In the genomic region with DNA sequence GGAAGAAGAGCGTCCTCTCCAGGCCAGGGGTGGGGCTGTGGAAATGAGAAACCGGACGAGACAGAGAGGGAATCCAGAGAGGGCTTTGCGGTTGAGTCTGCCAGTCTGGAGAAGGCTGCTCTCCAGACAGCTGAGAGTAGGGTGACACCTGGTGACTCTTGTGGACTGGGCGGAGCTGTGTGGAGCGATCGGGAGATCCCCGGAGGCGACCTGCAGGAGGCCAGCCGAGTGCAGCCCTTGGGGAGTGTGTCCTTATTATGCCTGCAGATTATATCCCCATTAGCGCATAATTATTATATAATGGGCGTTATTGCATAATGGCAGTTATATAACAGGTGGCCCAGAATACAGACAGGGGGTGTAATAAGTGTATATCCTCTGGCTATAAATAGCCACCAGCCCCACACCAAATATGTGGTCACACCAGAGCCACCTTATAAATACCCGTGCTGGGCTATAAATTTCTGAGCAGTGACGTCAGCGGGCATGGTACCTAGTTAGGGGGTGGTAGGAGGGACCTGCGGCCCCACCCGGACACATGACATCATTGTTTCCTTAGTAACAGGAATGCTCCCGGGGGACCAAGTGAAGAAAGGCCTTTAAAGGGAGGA, we compare ENCODE assay signal across 8 cellular contexts. TPM values are rescaled to one million over a fixed set of nuclear protein-coding genes. Genes with fewer than 3 reads are reported as not detected.
DNase-seq lines count a peak whose midpoint lies in the region; ATAC-seq, FAIRE-seq and TF ChIP-seq lines count a peak whose summit lies in the region.

No MANE protein-coding gene starts in this region.

- DNase-seq in SK-N-SH (no peak), T1000 (lab: John Stamatoyannopoulos, UW) (peak; percentile 82), aorta (peak; percentile 76 to 90), superior temporal gyrus (ENCODE audit: extremely low spot score) (no peak), GM19239 (ENCODE audit: insufficient read length, low spot score) (no peak)

- no peaks in the 10 kb centered on the region for H3K9me3 ChIP-seq in SK-N-SH
- H3K9me3 ChIP-seq in aorta (ENCODE audit: control insufficient read depth, low read length): no peaks in the 10 kb centered on the region

- ATAC-seq in SK-N-SH treated with all-trans-retinoic acid at 6 μM for 48 hours: no peak
- peak; percentile 59 for ATAC-seq in aorta (ENCODE audit: low FRiP score)
- ATAC-seq in HG03342 (IDR thresholded peaks at IDR 0.05; ENCODE audit: unreplicated experiment): no peak

- CTCF ChIA-PET in SK-N-SH (lab: Yijun Ruan, JAX): interaction anchor here (1.4 to 1.7 kb wide), 3 partner anchors 24 to 71 kb away, joined by 3 to 10 read pairs (median 6); no protein-coding TSS in a partner anchor

- H3K9ac ChIP-seq in SK-N-SH: peak overlapping the region; percentile 9; the same call in 1 of the 2 replicates

- H3K27me3 ChIP-seq in SK-N-SH (ENCODE audit: insufficient read depth) (no peaks in the 10 kb centered on the region), layer of hippocampus (ENCODE audit: control insufficient read depth, insufficient read depth, low read length) (no peaks in the 10 kb centered on the region), aorta (ENCODE audit: control insufficient read depth in 1 of 2, insufficient read depth in 2 of 2, low read length in 1 of 2) (no peaks in the 10 kb centered on the region)

- TF ChIP-seq EP300 in SK-N-SH (IDR thresholded peaks at IDR 0.05; ENCODE audit: borderline replicate concordance in 1 of 2, low read depth in 1 of 2, low read length in 1 of 2): no peak

- TF ChIP-seq CTCF in SK-N-SH (IDR thresholded peaks at IDR 0.05): no peak

- H3K79me2 ChIP-seq in SK-N-SH (ENCODE audit: insufficient read depth): peaks cover 84% of the 10 kb centered on the region

- H3K9me2 ChIP-seq in SK-N-SH: no peaks in the 10 kb centered on the region

- peaks cover 5% of the 10 kb centered on the region for H3F3A ChIP-seq in SK-N-SH (replicated peaks; ENCODE audit: insufficient read depth)

- peak overlapping the region; percentile 41; the same call in 1 of the 2 replicates for H3K4me2 ChIP-seq in SK-N-SH

- H3K4me1 ChIP-seq in SK-N-SH (ENCODE audit: control insufficient read depth in 1 of 2, insufficient read depth in 2 of 2, low read depth in 1 of 2, low read length in 1 of 2) (peaks cover 60 to 61% of the 10 kb centered on the region in 2 experiments), aorta (ENCODE audit: control insufficient read depth in 1 of 2, insufficient read depth in 2 of 2, low read length in 2 of 2) (peaks cover 7 to 9% of the 10 kb centered on the region in 2 donors)

- no peak overlapping the region for H3K4me3 ChIP-seq in SK-N-SH (ENCODE audit: low read depth in 2 of 2, low read length in 1 of 2)
- H3K4me3 ChIP-seq in aorta (ENCODE audit: low read length in 2 of 2): no peak overlapping the region

- intact Hi-C loops in aorta (cut with DNase I): no loop called here

- H4K20me1 ChIP-seq in SK-N-SH (ENCODE audit: insufficient read depth): no peaks in the 10 kb centered on the region; the same call in 1 of the 2 replicates

- H2AFZ ChIP-seq in SK-N-SH (ENCODE audit: low read depth): no peak overlapping the region

- FAIRE-seq in GM19239 (lab: Jason Lieb, UNC): no peak

- WGBS in SK-N-SH (ENCODE audit: low lambda C conversion rate): 84% methylated on average over 18 of the region's 18 CpGs
- 17 to 22% methylated on average over 18 of the region's 18 CpGs for WGBS in aorta, 2 donors

- H3K36me3 ChIP-seq in SK-N-SH (replicated peaks in 1 of 2; ENCODE audit: control insufficient read depth in 1 of 2, insufficient read depth in 2 of 2, low read length in 1 of 2) (peaks cover 9 to 14% of the 10 kb centered on the region in 2 experiments), aorta (ENCODE audit: control insufficient read depth in 1 of 2, insufficient read depth in 2 of 2, low read length in 1 of 2) (no peaks in the 10 kb centered on the region)

- no peak for TF ChIP-seq RAD21 in SK-N-SH (IDR thresholded peaks at IDR 0.05; ENCODE audit: low read length)

- H3K27ac ChIP-seq in SK-N-SH (ENCODE audit: low read depth in 2 of 2, low read length in 1 of 2): peak overlapping the region; percentile 62 to 71; a peak in 3 of 4 replicates
- peak overlapping the region; percentile 76 for H3K27ac ChIP-seq in layer of hippocampus (ENCODE audit: low read depth, low read length)
- peak overlapping the region; percentile 97 to 99 for H3K27ac ChIP-seq in aorta (ENCODE audit: low read depth in 1 of 2, low read length in 2 of 2)

- POLR2A ChIA-PET in SK-N-SH (lab: Yijun Ruan, JAX): no interaction called here

TF ChIP-seq in SK-N-SH, 30 proteins besides CTCF, POLR2A, EP300 and RAD21:
- TF ChIP-seq RXRA (IDR thresholded peaks at IDR 0.05; ENCODE audit: borderline replicate concordance, low read depth) (no peak), FOXM1 (IDR thresholded peaks at IDR 0.05; ENCODE audit: low read depth) (no peak), TEAD4 (IDR thresholded peaks at IDR 0.05; ENCODE audit: borderline replicate concordance, insufficient read depth) (no peak), ELF1 (IDR thresholded peaks at IDR 0.05) (no peak), TAF1 (IDR thresholded peaks at IDR 0.05; ENCODE audit: borderline replicate concordance, low read depth, low read length) (no peak), FOSL2 (IDR thresholded peaks at IDR 0.05; ENCODE audit: borderline replicate concordance, low read depth) (no peak), CHD2 (IDR thresholded peaks at IDR 0.05; ENCODE audit: low read length, partially characterized antibody) (no peak), YY1 (IDR thresholded peaks at IDR 0.05; ENCODE audit: low read depth) (no peak)
- TF ChIP-seq, protein P1, sequence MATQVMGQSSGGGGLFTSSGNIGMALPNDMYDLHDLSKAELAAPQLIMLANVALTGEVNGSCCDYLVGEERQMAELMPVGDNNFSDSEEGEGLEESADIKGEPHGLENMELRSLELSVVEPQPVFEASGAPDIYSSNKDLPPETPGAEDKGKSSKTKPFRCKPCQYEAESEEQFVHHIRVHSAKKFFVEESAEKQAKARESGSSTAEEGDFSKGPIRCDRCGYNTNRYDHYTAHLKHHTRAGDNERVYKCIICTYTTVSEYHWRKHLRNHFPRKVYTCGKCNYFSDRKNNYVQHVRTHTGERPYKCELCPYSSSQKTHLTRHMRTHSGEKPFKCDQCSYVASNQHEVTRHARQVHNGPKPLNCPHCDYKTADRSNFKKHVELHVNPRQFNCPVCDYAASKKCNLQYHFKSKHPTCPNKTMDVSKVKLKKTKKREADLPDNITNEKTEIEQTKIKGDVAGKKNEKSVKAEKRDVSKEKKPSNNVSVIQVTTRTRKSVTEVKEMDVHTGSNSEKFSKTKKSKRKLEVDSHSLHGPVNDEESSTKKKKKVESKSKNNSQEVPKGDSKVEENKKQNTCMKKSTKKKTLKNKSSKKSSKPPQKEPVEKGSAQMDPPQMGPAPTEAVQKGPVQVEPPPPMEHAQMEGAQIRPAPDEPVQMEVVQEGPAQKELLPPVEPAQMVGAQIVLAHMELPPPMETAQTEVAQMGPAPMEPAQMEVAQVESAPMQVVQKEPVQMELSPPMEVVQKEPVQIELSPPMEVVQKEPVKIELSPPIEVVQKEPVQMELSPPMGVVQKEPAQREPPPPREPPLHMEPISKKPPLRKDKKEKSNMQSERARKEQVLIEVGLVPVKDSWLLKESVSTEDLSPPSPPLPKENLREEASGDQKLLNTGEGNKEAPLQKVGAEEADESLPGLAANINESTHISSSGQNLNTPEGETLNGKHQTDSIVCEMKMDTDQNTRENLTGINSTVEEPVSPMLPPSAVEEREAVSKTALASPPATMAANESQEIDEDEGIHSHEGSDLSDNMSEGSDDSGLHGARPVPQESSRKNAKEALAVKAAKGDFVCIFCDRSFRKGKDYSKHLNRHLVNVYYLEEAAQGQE (IDR thresholded peaks at IDR 0.05; ENCODE audit: low read depth, low read length): no peak
TF ChIP-seq in SK-N-SH: peak in this region for 0.

TF ChIP-seq in SK-N-SH treated with all-trans-retinoic acid at 6 μM for 48 hours, 23 proteins besides CTCF, POLR2A, EP300 and RAD21:
- TF ChIP-seq ISL1 (CRISPR knock-in tag; IDR thresholded peaks at IDR 0.05) (no peak), RARB (CRISPR knock-in tag; IDR thresholded peaks at IDR 0.05) (no peak), PPARA (CRISPR knock-in tag; IDR thresholded peaks at IDR 0.05; ENCODE audit: borderline replicate concordance) (no peak), TOX (CRISPR knock-in tag; IDR thresholded peaks at IDR 0.05; ENCODE audit: borderline replicate concordance) (no peak), ZNF565 (CRISPR knock-in tag; conservative IDR thresholded peaks at IDR 0.05; ENCODE audit: low read depth) (no peak)
- TF ChIP-seq, protein P2, sequence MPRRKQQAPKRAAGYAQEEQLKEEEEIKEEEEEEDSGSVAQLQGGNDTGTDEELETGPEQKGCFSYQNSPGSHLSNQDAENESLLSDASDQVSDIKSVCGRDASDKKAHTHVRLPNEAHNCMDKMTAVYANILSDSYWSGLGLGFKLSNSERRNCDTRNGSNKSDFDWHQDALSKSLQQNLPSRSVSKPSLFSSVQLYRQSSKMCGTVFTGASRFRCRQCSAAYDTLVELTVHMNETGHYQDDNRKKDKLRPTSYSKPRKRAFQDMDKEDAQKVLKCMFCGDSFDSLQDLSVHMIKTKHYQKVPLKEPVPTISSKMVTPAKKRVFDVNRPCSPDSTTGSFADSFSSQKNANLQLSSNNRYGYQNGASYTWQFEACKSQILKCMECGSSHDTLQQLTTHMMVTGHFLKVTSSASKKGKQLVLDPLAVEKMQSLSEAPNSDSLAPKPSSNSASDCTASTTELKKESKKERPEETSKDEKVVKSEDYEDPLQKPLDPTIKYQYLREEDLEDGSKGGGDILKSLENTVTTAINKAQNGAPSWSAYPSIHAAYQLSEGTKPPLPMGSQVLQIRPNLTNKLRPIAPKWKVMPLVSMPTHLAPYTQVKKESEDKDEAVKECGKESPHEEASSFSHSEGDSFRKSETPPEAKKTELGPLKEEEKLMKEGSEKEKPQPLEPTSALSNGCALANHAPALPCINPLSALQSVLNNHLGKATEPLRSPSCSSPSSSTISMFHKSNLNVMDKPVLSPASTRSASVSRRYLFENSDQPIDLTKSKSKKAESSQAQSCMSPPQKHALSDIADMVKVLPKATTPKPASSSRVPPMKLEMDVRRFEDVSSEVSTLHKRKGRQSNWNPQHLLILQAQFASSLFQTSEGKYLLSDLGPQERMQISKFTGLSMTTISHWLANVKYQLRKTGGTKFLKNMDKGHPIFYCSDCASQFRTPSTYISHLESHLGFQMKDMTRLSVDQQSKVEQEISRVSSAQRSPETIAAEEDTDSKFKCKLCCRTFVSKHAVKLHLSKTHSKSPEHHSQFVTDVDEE (CRISPR knock-in tag; IDR thresholded peaks at IDR 0.05): no peak

RNA-seq across cellular contexts. Expression of a gene that starts 41.2 kb away (rescaled TPM):
- polyA plus RNA-seq in SK-N-SH (2012; rRNA removed) (5.1 and 14.8 TPM in 2 replicates), aorta (10 to 100 TPM; 45.5 to 49.8 TPM)
- polyA plus RNA-seq in SK-N-SH (2012; cell fraction: cytosol; rRNA removed): 9.1 and 13.3 TPM in 2 replicates
- 14.0 and 14.9 TPM in 2 replicates for polyA plus RNA-seq in SK-N-SH (2012; cell fraction: nucleus; rRNA removed)
- 100 to 1,000 TPM; 184 to 327 TPM for total RNA-seq in aorta

Comparison
In these comparisons a context has a peak if more than half of its experiments do, and no peak if none do; other contexts are left out.
1. DNase-seq: peak in T1000 (single experiment) and aorta (2 of 2); none in SK-N-SH (single experiment), superior temporal gyrus (single experiment) and GM19239 (single experiment).
2. Peak in every context shown above with its lines, with median percentiles within 50 percentile points of each other: H3K27ac ChIP-seq.